In the genomic region with DNA sequence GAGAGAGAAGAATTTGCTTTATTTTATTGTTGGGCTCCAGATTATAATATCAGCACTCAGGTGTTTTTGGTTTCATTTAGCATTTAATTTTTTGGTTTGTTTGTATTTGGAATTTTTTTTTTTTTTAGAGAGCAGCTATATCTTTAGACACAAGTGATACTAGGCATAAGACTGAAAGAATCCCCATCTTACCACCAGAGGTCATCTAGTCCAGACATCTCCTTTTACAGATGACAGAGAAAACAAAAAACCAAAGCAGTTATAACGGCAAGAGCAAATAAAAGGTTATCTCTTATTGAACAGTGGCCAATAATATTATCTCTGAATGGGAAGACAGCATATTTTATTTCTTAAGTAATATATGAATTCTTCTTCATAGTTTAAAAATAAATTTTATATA, we compare ENCODE assay signal across 11 cellular contexts. TPM values are rescaled to one million over a fixed set of nuclear protein-coding genes. Genes with fewer than 3 reads are reported as not detected.
DNase-seq lines count a peak whose midpoint lies in the region; ATAC-seq and TF ChIP-seq lines count a peak whose summit lies in the region.
"Had no signal": no experiment of that assay in that cellular context is flagged by ENCODE, and none has a peak within 500 bp of the region (broad histone marks: within the 10 kb centered on the region; RNA-seq: fewer than 3 reads in every experiment).

No MANE protein-coding gene starts in this region.

- peaks cover 16% of the 10 kb centered on the region for H3K36me3 ChIP-seq in colonic mucosa

- CTCF ChIA-PET in T-cell (lab: Charles Lee), result no interaction called here

- H3K4me1 ChIP-seq in foreskin keratinocyte (no peaks in the 10 kb centered on the region), colonic mucosa (no peaks in the 10 kb centered on the region)

- TF ChIP-seq CTCF in foreskin keratinocyte (conservative IDR thresholded peaks at IDR 0.05) (peak; percentile 52), colonic mucosa (IDR thresholded peaks at IDR 0.05) (no peak)

- H3K4me3 ChIP-seq in colonic mucosa, result no peak overlapping the region

- ATAC-seq in GM21786 (IDR thresholded peaks at IDR 0.05; ENCODE audit: unreplicated experiment), result peak; percentile 45
- peak; percentile 86 for ATAC-seq in SK-N-SH treated with all-trans-retinoic acid at 6 μM for 48 hours
- peak; percentile 27 for ATAC-seq in foreskin keratinocyte
- ATAC-seq in sciatic nerve, result peak; percentile 89
- no peak for ATAC-seq in HG03439 (IDR thresholded peaks at IDR 0.05; ENCODE audit: unreplicated experiment)
- ATAC-seq in T-cell (replicated peaks in 1 of 4), result no peak
- ATAC-seq in GM19463 (IDR thresholded peaks at IDR 0.05; ENCODE audit: unreplicated experiment), result no peak
- ATAC-seq: Panc1 had no signal

- no peaks in the 10 kb centered on the region for H3K9me3 Mint-ChIP-seq in T-cell

- no peak overlapping the region for H3K9ac ChIP-seq in colonic mucosa (ENCODE audit: low read depth in 2 of 2, low read length in 2 of 2)

- H3K36me3 Mint-ChIP-seq in T-cell, result peaks cover 50% of the 10 kb centered on the region

- intact Hi-C loops in sciatic nerve (cut with DNase I) (loop anchor here (10.0 kb wide), 1 partner anchor 277 kb away; no protein-coding TSS in a partner anchor), colonic mucosa (cut with DNase I) (loop anchor here (5.0 to 10.0 kb wide), 2 partner anchors 127 to 265 kb away; partner anchors contain the start of gene GAB1)

- H3K27me3 Mint-ChIP-seq in T-cell, result no peaks in the 10 kb centered on the region

- peaks cover 4 to 17% (median 5%) of the 10 kb centered on the region in 3 donors for H3K4me1 Mint-ChIP-seq in T-cell

- peak in 1 of 2 donors; percentile 11 for DNase-seq in foreskin keratinocyte
- DNase-seq in sciatic nerve (ENCODE audit: low spot score), result no peak
- no peak for DNase-seq in colonic mucosa
- DNase-seq in T-cell, result no peak
- DNase-seq: activated naive CD4-positive, alpha-beta T cell treated with anti-CD3 and anti-CD28 coated beads, Interleukin-2, amount 50 U/mL, for 16 hours; stimulated activated CD8-positive, alpha-beta memory T cell treated with anti-CD3 and anti-CD28 coated beads, Interleukin-4, amount 100 ng/mL, for 48 hours had no signal

- POLR2A ChIA-PET in T-cell (lab: Charles Lee), result no interaction called here

- H3K9me3 ChIP-seq in colonic mucosa, result no peaks in the 10 kb centered on the region

- no peak overlapping the region for H3K27ac Mint-ChIP-seq in T-cell

- H3K27me3 ChIP-seq in foreskin keratinocyte, result no peaks in the 10 kb centered on the region
- H3K27me3 ChIP-seq in colonic mucosa, result no peaks in the 10 kb centered on the region

- H3K27ac ChIP-seq in foreskin keratinocyte (no peak overlapping the region), colonic mucosa (no peak overlapping the region)

- H3K4me3 Mint-ChIP-seq in T-cell, result no peak overlapping the region

TF ChIP-seq in SK-N-SH treated with all-trans-retinoic acid at 6 μM for 48 hours, 23 proteins besides CTCF, POLR2A, EP300 and RAD21:
- TF ChIP-seq PPARA (CRISPR knock-in tag; IDR thresholded peaks at IDR 0.05; ENCODE audit: borderline replicate concordance) (no peak), ARNTL (CRISPR knock-in tag; IDR thresholded peaks at IDR 0.05; ENCODE audit: borderline replicate concordance, low read depth) (no peak), CREB5 (CRISPR knock-in tag; IDR thresholded peaks at IDR 0.05; ENCODE audit: low read depth) (no peak), CSDC2 (CRISPR knock-in tag; IDR thresholded peaks at IDR 0.05) (no peak), TCF4 (CRISPR knock-in tag; IDR thresholded peaks at IDR 0.05; ENCODE audit: borderline replicate concordance) (no peak), ISL1 (CRISPR knock-in tag; IDR thresholded peaks at IDR 0.05) (no peak), ZFP30 (CRISPR knock-in tag; IDR thresholded peaks at IDR 0.05) (no peak)
- TF ChIP-seq, protein P1, sequence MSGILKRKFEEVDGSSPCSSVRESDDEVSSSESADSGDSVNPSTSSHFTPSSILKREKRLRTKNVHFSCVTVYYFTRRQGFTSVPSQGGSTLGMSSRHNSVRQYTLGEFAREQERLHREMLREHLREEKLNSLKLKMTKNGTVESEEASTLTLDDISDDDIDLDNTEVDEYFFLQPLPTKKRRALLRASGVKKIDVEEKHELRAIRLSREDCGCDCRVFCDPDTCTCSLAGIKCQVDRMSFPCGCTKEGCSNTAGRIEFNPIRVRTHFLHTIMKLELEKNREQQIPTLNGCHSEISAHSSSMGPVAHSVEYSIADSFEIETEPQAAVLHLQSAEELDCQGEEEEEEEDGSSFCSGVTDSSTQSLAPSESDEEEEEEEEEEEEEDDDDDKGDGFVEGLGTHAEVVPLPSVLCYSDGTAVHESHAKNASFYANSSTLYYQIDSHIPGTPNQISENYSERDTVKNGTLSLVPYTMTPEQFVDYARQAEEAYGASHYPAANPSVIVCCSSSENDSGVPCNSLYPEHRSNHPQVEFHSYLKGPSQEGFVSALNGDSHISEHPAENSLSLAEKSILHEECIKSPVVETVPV (CRISPR knock-in tag; IDR thresholded peaks at IDR 0.05), result no peak

RNA-seq across cellular contexts. Expression of gene USP38, which starts 22.8 kb away (rescaled TPM):
- total RNA-seq in foreskin keratinocyte, result 18.4 and 18.8 TPM in 2 replicates
- polyA plus RNA-seq in foreskin keratinocyte, result 3.2 and 3.7 TPM in 2 replicates
- total RNA-seq in sciatic nerve, result 16.2 TPM
- 10 to 100 TPM; 31.1 to 39.7 TPM for total RNA-seq in colonic mucosa
- 10 to 100 TPM; 22.6 to 31.1 (median 23.9) TPM for total RNA-seq in T-cell

Comparison
In these comparisons a context has a peak if more than half of its experiments do, and no peak if none do; other contexts are left out.
1. ATAC-seq: peak in GM21786 (single experiment), SK-N-SH treated with all-trans-retinoic acid at 6 μM for 48 hours (single experiment), foreskin keratinocyte (single experiment) and sciatic nerve (single experiment); none in HG03439 (single experiment), T-cell (0 of 4) and GM19463 (single experiment).